8 cellular contexts compared by ENCODE assay signal in genomic region chr12:57476993-57477709, GRCh38. TPM values are rescaled to one million over a fixed set of nuclear protein-coding genes. Genes with fewer than 3 reads are reported as not detected.
DNase-seq lines count a peak whose midpoint lies in the region; ATAC-seq, FAIRE-seq and TF ChIP-seq lines count a peak whose summit lies in the region.
"Had no signal": no experiment of that assay in that cellular context is flagged by ENCODE, and none has a peak within 500 bp of the region (broad histone marks: within the 10 kb centered on the region; RNA-seq: fewer than 3 reads in every experiment).

No MANE protein-coding gene starts in this region.

- FAIRE-seq in GM18507 (lab: Jason Lieb, UNC): peak; percentile 64

- no peak for DNase-seq in GM18507 (ENCODE audit: extremely low spot score, insufficient read length, low read depth)
- peak; percentile 27 for DNase-seq in activated CD8-positive, alpha-beta T cell treated with anti-CD3 and anti-CD28 coated beads for 36 hours
- peak in 7 of 9 donors; percentile 42 to 62 (median 54) for DNase-seq in naive thymus-derived CD4-positive, alpha-beta T cell
- no peak for DNase-seq in GM03348 (ENCODE audit: low spot score)
- DNase-seq: NCI-H1436 treated with DMSO at 0.1 percent for 48 hours, T-helper 9 cell had no signal

- peaks cover 50% of the 10 kb centered on the region for H3K36me3 Mint-ChIP-seq in activated CD8-positive, alpha-beta T cell treated with anti-CD3 and anti-CD28 coated beads for 36 hours (ENCODE audit: low read depth)
- H3K36me3 Mint-ChIP-seq in naive thymus-derived CD4-positive, alpha-beta T cell: peaks cover 6 to 36% (median 28%) of the 10 kb centered on the region in 5 donors

- H3K4me3 ChIP-seq in naive thymus-derived CD4-positive, alpha-beta T cell (ENCODE audit: low read length): peak overlapping the region; percentile 95

- CTCF ChIA-PET in activated CD8-positive, alpha-beta T cell treated with anti-CD3 and anti-CD28 coated beads for 36 hours (lab: Charles Lee): interaction anchor here (0.8 to 9.9 kb wide), 12 partner anchors 9 to 848 kb away, joined by 3 to 152 read pairs (median 4); partner anchors contain the start of genes DDIT3, GLI1 and INHBE
- CTCF ChIA-PET in naive thymus-derived CD4-positive, alpha-beta T cell (lab: Charles Lee): interaction anchor here (0.5 to 9.6 kb wide), 13 partner anchors 9 to 233 kb away, joined by 3 to 101 read pairs (median 4); partner anchors contain the start of genes GLI1 and INHBE

- intact Hi-C loops in activated CD8-positive, alpha-beta T cell treated with anti-CD3 and anti-CD28 coated beads for 36 hours (cut with micrococcal nuclease): loop anchor here (5.0 kb wide), 1 partner anchor 45 kb away; the partner anchor contains the start of genes DDIT3 and MBD6
- intact Hi-C loops in naive thymus-derived CD4-positive, alpha-beta T cell (cut with micrococcal nuclease): loop anchor here (1.0 to 5.0 kb wide), 8 partner anchors 14 to 390 kb away; partner anchors contain the start of genes NAB2 (in 2 of the 2), OS9 (in 2 of the 2), CDK4 (in 1 of the 2) and DCTN2 (in 1 of the 2)

- no peak for TF ChIP-seq CTCF in activated CD8-positive, alpha-beta T cell treated with anti-CD3 and anti-CD28 coated beads for 36 hours (IDR thresholded peaks at IDR 0.05)

- H3K36me3 ChIP-seq in naive thymus-derived CD4-positive, alpha-beta T cell (ENCODE audit: control insufficient read depth in 2 of 3, insufficient read depth in 3 of 3, low read length in 3 of 3): peaks cover 21 to 35% (median 28%) of the 10 kb centered on the region in 3 experiments

- H3K27ac Mint-ChIP-seq in activated CD8-positive, alpha-beta T cell treated with anti-CD3 and anti-CD28 coated beads for 36 hours: peak overlapping the region; percentile 99
- peak overlapping the region; percentile 97 to 100 (median 100) for H3K27ac Mint-ChIP-seq in naive thymus-derived CD4-positive, alpha-beta T cell

- POLR2A ChIA-PET in activated CD8-positive, alpha-beta T cell treated with anti-CD3 and anti-CD28 coated beads for 36 hours (lab: Charles Lee): interaction anchor here (0.6 to 4.6 kb wide), 12 partner anchors 9 to 47 kb away, joined by 3 to 50 read pairs (median 6); partner anchors contain the start of genes DDIT3 and GLI1
- POLR2A ChIA-PET in naive thymus-derived CD4-positive, alpha-beta T cell (lab: Charles Lee): interaction anchor here (0.5 to 5.9 kb wide), 15 partner anchors 11 to 1547 kb away, joined by 3 to 81 read pairs (median 5); partner anchors contain the start of genes DCTN2, DDIT3, GLI1 and MARS1

- no peaks in the 10 kb centered on the region for H3K27me3 Mint-ChIP-seq in activated CD8-positive, alpha-beta T cell treated with anti-CD3 and anti-CD28 coated beads for 36 hours
- no peaks in the 10 kb centered on the region for H3K27me3 Mint-ChIP-seq in naive thymus-derived CD4-positive, alpha-beta T cell

- no peaks in the 10 kb centered on the region for H3K27me3 ChIP-seq in naive thymus-derived CD4-positive, alpha-beta T cell (ENCODE audit: control insufficient read depth in 2 of 2, insufficient read depth in 2 of 2, low read length in 2 of 2)

- peaks cover 62 to 70% of the 10 kb centered on the region in 2 donors for H3K4me1 ChIP-seq in naive thymus-derived CD4-positive, alpha-beta T cell (ENCODE audit: control insufficient read depth in 2 of 2, insufficient read depth in 2 of 2, low read length in 2 of 2)

- H3K9me3 ChIP-seq in naive thymus-derived CD4-positive, alpha-beta T cell (ENCODE audit: control insufficient read depth in 2 of 3, low read length in 3 of 3): no peaks in the 10 kb centered on the region

- ATAC-seq in activated CD8-positive, alpha-beta T cell treated with anti-CD3 and anti-CD28 coated beads for 36 hours: no peak
- no peak for ATAC-seq in naive thymus-derived CD4-positive, alpha-beta T cell
- no peak for ATAC-seq in HG03460 (IDR thresholded peaks at IDR 0.05; ENCODE audit: unreplicated experiment)
- ATAC-seq in HG02571 (IDR thresholded peaks at IDR 0.05; ENCODE audit: unreplicated experiment): no peak

- H3K27ac ChIP-seq in naive thymus-derived CD4-positive, alpha-beta T cell (ENCODE audit: low read depth, low read length): peak overlapping the region; percentile 94

- no peaks in the 10 kb centered on the region for H3K9me3 Mint-ChIP-seq in activated CD8-positive, alpha-beta T cell treated with anti-CD3 and anti-CD28 coated beads for 36 hours
- H3K9me3 Mint-ChIP-seq in naive thymus-derived CD4-positive, alpha-beta T cell: peaks cover 0 to 2% (median 0%) of the 10 kb centered on the region in 11 donors

- H3K4me3 Mint-ChIP-seq in activated CD8-positive, alpha-beta T cell treated with anti-CD3 and anti-CD28 coated beads for 36 hours: peak overlapping the region; percentile 89
- H3K4me3 Mint-ChIP-seq in naive thymus-derived CD4-positive, alpha-beta T cell: peak overlapping the region; percentile 84 to 100 (median 98)

- peaks cover 59% of the 10 kb centered on the region for H3K4me1 Mint-ChIP-seq in activated CD8-positive, alpha-beta T cell treated with anti-CD3 and anti-CD28 coated beads for 36 hours (ENCODE audit: low read depth)
- H3K4me1 Mint-ChIP-seq in naive thymus-derived CD4-positive, alpha-beta T cell: peaks cover 67 to 85% (median 77%) of the 10 kb centered on the region in 7 donors

RNA-seq across cellular contexts. Expression of gene ARHGAP9, which starts 2.5 kb away (rescaled TPM):
- 100 to 1,000 TPM; 125 to 128 TPM for total RNA-seq in activated CD8-positive, alpha-beta T cell treated with anti-CD3 and anti-CD28 coated beads for 36 hours
- total RNA-seq in naive thymus-derived CD4-positive, alpha-beta T cell: 100 to 1,000 TPM; 201 to 366 (median 347) TPM
- polyA plus RNA-seq in naive thymus-derived CD4-positive, alpha-beta T cell: 100 to 1,000 TPM; 198 to 283 TPM

RNA-seq across cellular contexts. Expression of gene MARS1, which starts 10.7 kb away (rescaled TPM):
- 100 to 1,000 TPM; 343 to 345 TPM for total RNA-seq in activated CD8-positive, alpha-beta T cell treated with anti-CD3 and anti-CD28 coated beads for 36 hours
- 100 to 1,000 TPM; 178 to 229 (median 197) TPM for total RNA-seq in naive thymus-derived CD4-positive, alpha-beta T cell
- polyA plus RNA-seq in naive thymus-derived CD4-positive, alpha-beta T cell: 100 to 1,000 TPM in 1 of 2 donors, 10 to 100 TPM in 1; 86.0 to 118 TPM

RNA-seq across cellular contexts. Expression of gene GLI1, which starts 17.6 kb away (rescaled TPM):
- under 1 TPM; 0.20 to 0.83 TPM for total RNA-seq in activated CD8-positive, alpha-beta T cell treated with anti-CD3 and anti-CD28 coated beads for 36 hours
- total RNA-seq in naive thymus-derived CD4-positive, alpha-beta T cell: 1 to 10 TPM in 2 of 5 experiments, under 1 TPM in 3; 0.39 to 1.4 (median 0.45) TPM
- polyA plus RNA-seq in naive thymus-derived CD4-positive, alpha-beta T cell: not detected

RNA-seq across cellular contexts. Expression of gene INHBE, which starts 22.0 kb away (rescaled TPM):
- total RNA-seq in activated CD8-positive, alpha-beta T cell treated with anti-CD3 and anti-CD28 coated beads for 36 hours: 1 to 10 TPM; 1.7 to 2.3 TPM
- total RNA-seq in naive thymus-derived CD4-positive, alpha-beta T cell: under 1 TPM in 1 of 5 experiments, not detected in 4; 0.12 TPM
- not detected for polyA plus RNA-seq in naive thymus-derived CD4-positive, alpha-beta T cell

RNA-seq across cellular contexts. Expression of gene INHBC, which starts 42.6 kb away (rescaled TPM):
- under 1 TPM in 1 of 2 experiments, not detected in 1; 0.16 TPM for total RNA-seq in activated CD8-positive, alpha-beta T cell treated with anti-CD3 and anti-CD28 coated beads for 36 hours
- under 1 TPM in 1 of 5 experiments, not detected in 4; 0.16 TPM for total RNA-seq in naive thymus-derived CD4-positive, alpha-beta T cell
- not detected for polyA plus RNA-seq in naive thymus-derived CD4-positive, alpha-beta T cell

Comparison
In these comparisons a context has a peak if more than half of its experiments do, and no peak if none do; other contexts are left out.
1. DNase-seq: peak in activated CD8-positive, alpha-beta T cell treated with anti-CD3 and anti-CD28 coated beads for 36 hours (single experiment) and naive thymus-derived CD4-positive, alpha-beta T cell (7 of 9); none in GM18507 (single experiment) and GM03348 (single experiment).